Comparison of ENCODE assay signal across 9 cellular contexts in genomic region chr11:76721755-76722677, GRCh38. TPM values are rescaled to one million over a fixed set of nuclear protein-coding genes. Genes with fewer than 3 reads are reported as not detected.
DNase-seq lines count a peak whose midpoint lies in the region; ATAC-seq and TF ChIP-seq lines count a peak whose summit lies in the region.
"Had no signal": no experiment of that assay in that cellular context is flagged by ENCODE, and none has a peak within 500 bp of the region (broad histone marks: within the 10 kb centered on the region; RNA-seq: fewer than 3 reads in every experiment).

No MANE protein-coding gene starts in this region.

- peaks cover 28% of the 10 kb centered on the region for H3K27me3 Mint-ChIP-seq in activated CD4-positive, alpha-beta memory T cell treated with anti-CD3 and anti-CD28 coated beads, Interleukin-2, amount 10 ng/mL, durations not matched to agents 7 days and 5 days

- H3K4me3 Mint-ChIP-seq in activated CD4-positive, alpha-beta memory T cell treated with anti-CD3 and anti-CD28 coated beads, Interleukin-2, amount 10 ng/mL, durations not matched to agents 7 days and 5 days = no peak overlapping the region

- no peak for TF ChIP-seq POLR2A in right lobe of liver (IDR thresholded peaks at IDR 0.05)

- H3K9me2 ChIP-seq in DOHH2 (replicated peaks; ENCODE audit: control insufficient read depth, low read length) = no peaks in the 10 kb centered on the region

- H3K36me3 ChIP-seq in DOHH2 (ENCODE audit: control insufficient read depth, low read length) (no peaks in the 10 kb centered on the region), right lobe of liver (no peaks in the 10 kb centered on the region)

- H4K20me1 ChIP-seq in DOHH2 (ENCODE audit: control insufficient read depth, insufficient read depth, low read depth, low read length) = no peaks in the 10 kb centered on the region

- H3K4me1 Mint-ChIP-seq in activated CD4-positive, alpha-beta memory T cell treated with anti-CD3 and anti-CD28 coated beads, Interleukin-2, amount 10 ng/mL, durations not matched to agents 7 days and 5 days = peaks cover 7% of the 10 kb centered on the region

- no peaks in the 10 kb centered on the region for H3K9me3 Mint-ChIP-seq in activated CD4-positive, alpha-beta memory T cell treated with anti-CD3 and anti-CD28 coated beads, Interleukin-2, amount 10 ng/mL, durations not matched to agents 7 days and 5 days

- H3K36me3 Mint-ChIP-seq in activated CD4-positive, alpha-beta memory T cell treated with anti-CD3 and anti-CD28 coated beads, Interleukin-2, amount 10 ng/mL, durations not matched to agents 7 days and 5 days (ENCODE audit: low read depth) = no peaks in the 10 kb centered on the region

- DNase-seq in NCI-H774 (lab: John Stamatoyannopoulos, UW) = peak; percentile 69
- peak; percentile 79 for DNase-seq in activated CD4-positive, alpha-beta memory T cell treated with anti-CD3 and anti-CD28 coated beads, Interleukin-2, amount 10 ng/mL, durations not matched to agents 7 days and 5 days
- DNase-seq in dermis microvascular lymphatic vessel endothelial cell (ENCODE audit: low read depth in 2 of 2) = peak; percentile 55 to 73
- DNase-seq in right lobe of liver = peak; percentile 86 to 87 (median 86)
- DNase-seq in stimulated activated CD4-positive, alpha-beta T cell treated with anti-CD3 and anti-CD28 coated beads, TNF-alpha, amount 100 ng/mL, for 1 hour (ENCODE audit: low read depth in 3 of 3, low spot score in 1 of 3) = peak; percentile 19 to 72 (median 39)

- peaks cover 23% of the 10 kb centered on the region for H3K27me3 ChIP-seq in DOHH2 (ENCODE audit: control insufficient read depth, low read length)
- no peaks in the 10 kb centered on the region for H3K27me3 ChIP-seq in right lobe of liver

- no peak overlapping the region for H3K4me3 ChIP-seq in DOHH2 (ENCODE audit: low read length)
- no peak overlapping the region for H3K4me3 ChIP-seq in right lobe of liver

- POLR2A ChIA-PET in activated CD4-positive, alpha-beta memory T cell treated with anti-CD3 and anti-CD28 coated beads, Interleukin-2, amount 10 ng/mL, durations not matched to agents 7 days and 5 days (lab: Charles Lee) = interaction anchor here (0.9 to 1.0 kb wide), 2 partner anchors 80 to 84 kb away, joined by 3 read pairs; no protein-coding TSS in a partner anchor

- ATAC-seq in HG02885 (IDR thresholded peaks at IDR 0.05; ENCODE audit: poor library complexity, unreplicated experiment) (peak; percentile 63), right lobe of liver (peak; percentile 97 to 98 (median 98)), GM18858 (IDR thresholded peaks at IDR 0.05; ENCODE audit: unreplicated experiment) (no peak)

- no peak overlapping the region for H3K27ac Mint-ChIP-seq in activated CD4-positive, alpha-beta memory T cell treated with anti-CD3 and anti-CD28 coated beads, Interleukin-2, amount 10 ng/mL, durations not matched to agents 7 days and 5 days

- H3K79me2 ChIP-seq in DOHH2 (ENCODE audit: control insufficient read depth, low read length) = no peaks in the 10 kb centered on the region

- H3F3A ChIP-seq in DOHH2 (ENCODE audit: control insufficient read depth, insufficient read depth) = no peaks in the 10 kb centered on the region

- H3K9me3 ChIP-seq in DOHH2 (ENCODE audit: control insufficient read depth, insufficient read depth, low read length) (no peaks in the 10 kb centered on the region), right lobe of liver (no peaks in the 10 kb centered on the region)

- H3K4me2 ChIP-seq in DOHH2 (ENCODE audit: low read length) = 0 out of 2 replicates have a peak overlapping the region, but pooled peaks have one; percentile 3

- TF ChIP-seq CTCF in DOHH2 (IDR thresholded peaks at IDR 0.05; ENCODE audit: low read depth, low read length, poor library complexity, severe bottlenecking) = peak; percentile 92
- peak; percentile 72 to 92 (median 91) for TF ChIP-seq CTCF in right lobe of liver (IDR thresholded peaks at IDR 0.05)

- H3K27ac ChIP-seq in DOHH2 (ENCODE audit: low read depth, low read length) (no peak overlapping the region), right lobe of liver (no peak overlapping the region)
- H3K27ac ChIP-seq: epithelial cell of prostate had no signal

- intact Hi-C loops in right lobe of liver (cut with DNase I) = no loop called here

- no peaks in the 10 kb centered on the region for H3K4me1 ChIP-seq in DOHH2 (ENCODE audit: control insufficient read depth, low read length)
- H3K4me1 ChIP-seq in right lobe of liver = peaks cover 0 to 11% (median 0%) of the 10 kb centered on the region in 4 donors

- CTCF ChIA-PET in activated CD4-positive, alpha-beta memory T cell treated with anti-CD3 and anti-CD28 coated beads, Interleukin-2, amount 10 ng/mL, durations not matched to agents 7 days and 5 days (lab: Charles Lee) = interaction anchor here (0.6 to 2.1 kb wide), 34 partner anchors 9 to 340 kb away, joined by 3 to 29 read pairs (median 4); no protein-coding TSS in a partner anchor

- 12% methylated on average over 18 of the region's 25 CpGs for WGBS in right lobe of liver (ENCODE audit: insufficient coverage, low coverage, low lambda C conversion rate, missing lambda C conversion rate)

RNA-seq across cellular contexts. Expression of gene LRRC32, which starts 51.5 kb away (rescaled TPM):
- 1 to 10 TPM; 7.1 to 7.4 TPM for total RNA-seq in activated CD4-positive, alpha-beta memory T cell treated with anti-CD3 and anti-CD28 coated beads, Interleukin-2, amount 10 ng/mL, durations not matched to agents 7 days and 5 days
- total RNA-seq in dermis microvascular lymphatic vessel endothelial cell (20.9 and 62.3 TPM in 2 replicates), right lobe of liver (10 to 100 TPM in 4 of 6 experiments, 1 to 10 TPM in 2; 7.4 to 19.5 (median 14.5) TPM)
